Comparison of ENCODE assay signal across 8 cellular contexts in the genomic region with DNA sequence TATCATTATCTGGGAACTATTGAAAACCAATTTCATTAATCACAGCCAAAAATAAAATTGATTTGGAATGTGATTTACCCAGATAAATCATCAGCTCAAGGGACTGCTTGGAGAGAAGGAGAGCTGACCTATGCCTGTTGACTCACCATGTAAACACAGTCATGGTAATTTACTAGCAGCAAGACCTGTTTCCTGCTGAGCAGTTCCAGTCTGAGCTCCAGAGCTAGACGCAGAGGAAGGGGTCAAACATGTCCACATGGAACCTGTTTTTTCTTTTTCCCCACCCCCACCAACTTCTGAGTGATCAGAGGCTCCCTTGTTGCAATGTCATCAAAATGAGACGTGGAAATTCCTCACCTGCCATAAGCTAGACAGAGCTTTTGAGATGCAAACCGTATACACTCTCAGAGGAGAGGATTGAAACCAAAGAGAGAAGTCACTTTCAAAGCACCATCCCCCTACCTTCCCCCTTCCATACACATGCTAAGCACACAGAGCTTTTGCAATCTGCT. TPM values are rescaled to one million over a fixed set of nuclear protein-coding genes. Genes with fewer than 3 reads are reported as not detected.
A peak's percentile ranks its signal among the peaks of the same experiment; 100 is the strongest.
DNase-seq lines count a peak whose midpoint lies in the region; ATAC-seq and TF ChIP-seq lines count a peak whose summit lies in the region.

No MANE protein-coding gene starts in this region.

- H3K9ac ChIP-seq in IMR-90 (ENCODE audit: low read depth, low read length) = no peak overlapping the region
- H3K9ac ChIP-seq in SK-N-SH = no peak overlapping the region
- H3K9ac ChIP-seq in smooth muscle cell (ENCODE audit: low read depth) = peak overlapping the region; percentile 69

- H4K5ac ChIP-seq in IMR-90 (ENCODE audit: low read depth, low read length) = no peak overlapping the region

- WGBS in IMR-90 (ENCODE audit: extremely low coverage in 2 of 2, insufficient read length in 1 of 2), 2 experiments = 0% methylated on average over 1 of the region's 3 CpGs; no CpG with 5 or more reads in 1 of the 2 experiments
- WGBS in SK-N-SH (ENCODE audit: low lambda C conversion rate) = 40% methylated on average over 3 of the region's 3 CpGs
- 7% methylated on average over 3 of the region's 3 CpGs for WGBS in smooth muscle cell (ENCODE audit: low lambda C conversion rate)

- H3K23ac ChIP-seq in IMR-90 (ENCODE audit: low read depth, low read length) = no peak overlapping the region

- TF ChIP-seq EP300 in SK-N-SH (IDR thresholded peaks at IDR 0.05; ENCODE audit: borderline replicate concordance in 1 of 2, low read depth in 1 of 2, low read length in 1 of 2) = no peak

- H3K9me1 ChIP-seq in IMR-90 (ENCODE audit: insufficient read depth, low read length) = no peaks in the 10 kb centered on the region

- in situ Hi-C loops in Caki2 (cut with HindIII; ENCODE audit: low pct_unique_long_range_greater_than_20kb, low sequenced_read_pairs) = no loop called here
- in situ Hi-C loops in IMR-90 (cut with MboI; ENCODE audit: low sequenced_read_pairs) = no loop called here

- H3K36me3 ChIP-seq in IMR-90 (ENCODE audit: control insufficient read depth, insufficient read depth, low read length) = no peaks in the 10 kb centered on the region
- H3K36me3 ChIP-seq in SK-N-SH (replicated peaks in 1 of 2; ENCODE audit: control insufficient read depth in 1 of 2, insufficient read depth in 2 of 2, low read length in 1 of 2) = no peaks in the 10 kb centered on the region
- H3K36me3 ChIP-seq in smooth muscle cell (ENCODE audit: low read depth) = no peaks in the 10 kb centered on the region

- H2AK5ac ChIP-seq in IMR-90 (ENCODE audit: low read depth, low read length) = no peak overlapping the region

- no peak overlapping the region for H2BK20ac ChIP-seq in IMR-90 (ENCODE audit: low read depth, low read length)

- H3K27me3 ChIP-seq in IMR-90 (ENCODE audit: control insufficient read depth, insufficient read depth, low read length) = no peaks in the 10 kb centered on the region
- no peaks in the 10 kb centered on the region for H3K27me3 ChIP-seq in SK-N-SH (ENCODE audit: insufficient read depth)
- no peaks in the 10 kb centered on the region for H3K27me3 ChIP-seq in smooth muscle cell (ENCODE audit: low read depth)

- H2BK5ac ChIP-seq in IMR-90 (ENCODE audit: low read depth, low read length, poor library complexity, severe bottlenecking) = no peak overlapping the region

- H2AFZ ChIP-seq in IMR-90 (replicated peaks; ENCODE audit: low read length, poor library complexity) (no peak overlapping the region), SK-N-SH (ENCODE audit: low read depth) (0 out of 2 replicates have a peak overlapping the region, but pooled peaks have one; percentile 30), smooth muscle cell (ENCODE audit: low read depth) (no peak overlapping the region)

- no peak overlapping the region for H4K91ac ChIP-seq in IMR-90 (ENCODE audit: insufficient read depth, low read depth, low read length)

- TF ChIP-seq RAD21 in IMR-90 (IDR thresholded peaks at IDR 0.05; ENCODE audit: low read length) = no peak
- no peak for TF ChIP-seq RAD21 in SK-N-SH (IDR thresholded peaks at IDR 0.05; ENCODE audit: low read length)

- POLR2A ChIA-PET in IMR-90 (lab: Charles Lee; ENCODE audit: unreplicated experiment) (no interaction called here), SK-N-SH (lab: Yijun Ruan, JAX) (interaction anchor here (1.2 kb wide), 1 partner anchor 203 kb away, joined by 5 read pairs; no protein-coding TSS in a partner anchor)

- ATAC-seq in IMR-90 (ENCODE audit: low read depth) = peak; percentile 69

- H3K18ac ChIP-seq in IMR-90 (ENCODE audit: low read depth, low read length) = no peak overlapping the region

- no peaks in the 10 kb centered on the region for H3K9me3 ChIP-seq in IMR-90 (ENCODE audit: control insufficient read depth, insufficient read depth, low read length)
- no peaks in the 10 kb centered on the region for H3K9me3 ChIP-seq in SK-N-SH
- no peaks in the 10 kb centered on the region for H3K9me3 ChIP-seq in smooth muscle cell (replicated peaks; ENCODE audit: low read depth)

- no peak for TF ChIP-seq POLR2A in IMR-90 (IDR thresholded peaks at IDR 0.05; ENCODE audit: low read depth, low read length)

- TF ChIP-seq CTCF in IMR-90 (conservative IDR thresholded peaks at IDR 0.05; ENCODE audit: low read depth, low read length) (no peak), SK-N-SH (IDR thresholded peaks at IDR 0.05) (no peak), smooth muscle cell (IDR thresholded peaks at IDR 0.05; ENCODE audit: borderline replicate concordance, insufficient read depth, poor library complexity, severe bottlenecking) (no peak)

- CTCF ChIA-PET in IMR-90 (lab: Yijun Ruan, JAX) (no interaction called here), SK-N-SH (lab: Yijun Ruan, JAX) (interaction anchor here (0.6 to 2.6 kb wide), 21 partner anchors 8 to 279 kb away, joined by 3 to 8 read pairs (median 4); partner anchors contain the start of gene PTGFRN)

- H3K4ac ChIP-seq in IMR-90 (ENCODE audit: low read depth, low read length) = no peak overlapping the region

- no peak overlapping the region for H4K8ac ChIP-seq in IMR-90 (ENCODE audit: low read depth in 2 of 2, low read length in 2 of 2)

- H4K20me1 ChIP-seq in IMR-90 (ENCODE audit: insufficient read depth, low read length) (no peaks in the 10 kb centered on the region), SK-N-SH (ENCODE audit: insufficient read depth) (no peaks in the 10 kb centered on the region), smooth muscle cell (ENCODE audit: low read depth) (no peaks in the 10 kb centered on the region)

- H3K27ac ChIP-seq in IMR-90 (ENCODE audit: insufficient read depth, low read length) (no peak overlapping the region), SK-N-SH (ENCODE audit: low read depth in 2 of 2, low read length in 1 of 2) (peak overlapping the region; percentile 2 to 7; a peak in 2 of 4 replicates), smooth muscle cell (ENCODE audit: low read depth) (peak overlapping the region; percentile 93)

- H3K4me3 ChIP-seq in IMR-90 (ENCODE audit: insufficient read depth, low read depth, low read length) (no peak overlapping the region), SK-N-SH (ENCODE audit: low read depth in 2 of 2, low read length in 1 of 2) (no peak overlapping the region), smooth muscle cell (peak overlapping the region; percentile 2)

- no TSS peak for BruUV-seq in IMR-90 (replicated peaks; lab: Mats Ljungman, UMichigan)

- no peaks in the 10 kb centered on the region for H3K79me1 ChIP-seq in IMR-90 (ENCODE audit: low read depth in 1 of 2, low read length in 2 of 2)

- H3K14ac ChIP-seq in IMR-90 (replicated peaks; ENCODE audit: low read depth, low read length) = no peak overlapping the region

- no peaks in the 10 kb centered on the region for H3K9me2 ChIP-seq in SK-N-SH

- no peak overlapping the region for H2BK120ac ChIP-seq in IMR-90 (ENCODE audit: low read depth, low read length)

- no peak overlapping the region for H2BK15ac ChIP-seq in IMR-90 (ENCODE audit: low read depth, low read length)

- H3F3A ChIP-seq in SK-N-SH (replicated peaks; ENCODE audit: insufficient read depth) (no peaks in the 10 kb centered on the region), smooth muscle cell (ENCODE audit: low read depth) (peaks cover 28% of the 10 kb centered on the region)

- H3K56ac ChIP-seq in IMR-90 (ENCODE audit: extremely low read depth, insufficient read depth, low read length) = no peak overlapping the region

- H2AK9ac ChIP-seq in IMR-90 (replicated peaks; ENCODE audit: low read depth, low read length, poor library complexity) = no peak overlapping the region

- peak; percentile 70 for DNase-seq in Caki2 (ENCODE audit: low read depth)
- DNase-seq in IMR-90 = peak; percentile 65
- DNase-seq in SK-N-SH = peak; percentile 28
- DNase-seq in glomerular visceral epithelial cell (ENCODE audit: extremely low spot score) = peak; percentile 76
- no peak for DNase-seq in smooth muscle cell (lab: John Stamatoyannopoulos, UW; ENCODE audit: unreplicated experiment)
- DNase-seq in AML-193 (lab: John Stamatoyannopoulos, UW) = no peak
- DNase-seq in activated CD4-positive, alpha-beta T cell treated with anti-CD3 and anti-CD28 coated beads, Interleukin-2, amount 50 U/mL, for 48 hours = no peak
- no peak for DNase-seq in activated CD4-positive, alpha-beta T cell treated with anti-CD3 and anti-CD28 coated beads for 1 hour

- H3K4me2 ChIP-seq in IMR-90 (ENCODE audit: low read depth, low read length) (no peak overlapping the region; the same call in 1 of the 2 replicates), SK-N-SH (peak overlapping the region; percentile 45; the same call in 1 of the 2 replicates), smooth muscle cell (peak overlapping the region; percentile 65)

- H3K4me1 ChIP-seq in IMR-90 (ENCODE audit: control insufficient read depth, insufficient read depth, low read length) = no peaks in the 10 kb centered on the region
- peaks cover 33 to 36% of the 10 kb centered on the region in 2 experiments for H3K4me1 ChIP-seq in SK-N-SH (ENCODE audit: control insufficient read depth in 1 of 2, insufficient read depth in 2 of 2, low read depth in 1 of 2, low read length in 1 of 2)
- H3K4me1 ChIP-seq in smooth muscle cell (ENCODE audit: low read depth) = peaks cover 48% of the 10 kb centered on the region

- dilution Hi-C loops in IMR-90 (cut with HindIII; ENCODE audit: low sequenced_read_pairs, unreplicated experiment) = no loop called here

- intact Hi-C loops in IMR-90 (cut with micrococcal nuclease) = no loop called here

- no peaks in the 10 kb centered on the region for H3K79me2 ChIP-seq in SK-N-SH (ENCODE audit: insufficient read depth)
- H3K79me2 ChIP-seq in smooth muscle cell (ENCODE audit: low read depth) = no peaks in the 10 kb centered on the region

TF ChIP-seq in IMR-90, 13 proteins besides CTCF, POLR2A, EP300 and RAD21 (continues in another document):
- TF ChIP-seq CHD1 (IDR thresholded peaks at IDR 0.05; ENCODE audit: low read depth, low read length) (no peak), MAFK (IDR thresholded peaks at IDR 0.05; ENCODE audit: low read depth, low read length) (peak; percentile 16; the same call in 1 of the 2 replicates)

TF ChIP-seq in SK-N-SH, 30 proteins besides CTCF, POLR2A, EP300 and RAD21 (continues in another document):
- peak; percentile 43; the same call in 1 of the 2 replicates for TF ChIP-seq TCF12 (IDR thresholded peaks at IDR 0.05)

RNA-seq across cellular contexts. Expression of gene PTGFRN, which starts 56.0 kb away (rescaled TPM):
- total RNA-seq in Caki2 (2014; rRNA removed; shearing (Covaris generic); ENCODE audit: low replicate concordance) = 20.7 and 26.4 TPM in 2 replicates
- total RNA-seq in IMR-90 (2012; rRNA removed) = 0.90 and 1.1 TPM in 2 replicates
- polyA plus RNA-seq in IMR-90 (2012; rRNA removed) = 0.90 and 1.1 TPM in 2 replicates
- 0.32 and 0.60 TPM in 2 replicates for polyA plus RNA-seq in IMR-90 (2012; cell fraction: cytosol; rRNA removed)
- polyA plus RNA-seq in IMR-90 (2012; cell fraction: nucleus; rRNA removed; ENCODE audit: low replicate concordance) = 0.16 and 0.33 TPM in 2 replicates
- polyA plus RNA-seq in SK-N-SH (2012; rRNA removed) = 20.7 and 22.4 TPM in 2 replicates
- polyA plus RNA-seq in SK-N-SH (2012; cell fraction: cytosol; rRNA removed) = 23.2 and 25.5 TPM in 2 replicates
- polyA plus RNA-seq in SK-N-SH (2012; cell fraction: nucleus; rRNA removed) = 10.0 and 12.4 TPM in 2 replicates
- total RNA-seq in smooth muscle cell = 97.9 and 152 TPM in 2 replicates
- 62.6 and 64.2 TPM in 2 replicates for polyA plus RNA-seq in smooth muscle cell

Comparison
In these comparisons a context has a peak if more than half of its experiments do, and no peak if none do; other contexts are left out.
1. DNase-seq: peak in Caki2 (single experiment), IMR-90 (single experiment), SK-N-SH (single experiment) and glomerular visceral epithelial cell (single experiment); none in smooth muscle cell (single experiment), AML-193 (0 of 2), activated CD4-positive, alpha-beta T cell treated with anti-CD3 and anti-CD28 coated beads, Interleukin-2, amount 50 U/mL, for 48 hours (0 of 2) and activated CD4-positive, alpha-beta T cell treated with anti-CD3 and anti-CD28 coated beads for 1 hour (single experiment).
2. RNA of gene PTGFRN, which starts 56.0 kb away (total RNA-seq): 97.9 to 152 TPM in smooth muscle cell and 20.7 to 26.4 TPM in Caki2; 0.90 to 1.1 TPM in IMR-90; every median in the first group is over 10 times any median in the second.